Comparison of ENCODE assay signal across 27 cellular contexts in the genomic region with DNA sequence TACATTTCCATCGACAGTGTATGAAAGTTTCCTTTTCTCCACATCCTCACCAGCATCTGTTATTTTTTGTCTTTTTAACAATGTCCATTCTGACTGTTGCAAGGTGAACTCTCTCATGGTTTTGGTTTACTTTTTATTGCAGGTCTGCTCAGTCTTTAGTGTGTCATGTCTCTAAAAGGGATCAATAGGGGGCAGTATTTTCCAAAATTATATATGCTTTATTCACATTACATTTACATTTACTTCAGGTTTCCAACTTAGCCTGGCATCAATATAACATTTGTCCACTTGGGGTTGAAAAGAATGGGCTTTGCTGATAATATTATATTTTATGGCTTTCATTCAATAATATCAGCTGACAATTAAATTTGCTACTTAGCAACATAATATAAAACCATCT.
DNase-seq lines count a peak whose midpoint lies in the region; ATAC-seq, FAIRE-seq and TF ChIP-seq lines count a peak whose summit lies in the region.
"Had no signal": no experiment of that assay in that cellular context is flagged by ENCODE, and none has a peak within 500 bp of the region (broad histone marks: within the 10 kb centered on the region; RNA-seq: fewer than 3 reads in every experiment).

No MANE protein-coding gene starts in this region.

- intact Hi-C loops in sciatic nerve (cut with DNase I) = no loop called here

- H3K79me2 ChIP-seq in astrocyte (ENCODE audit: insufficient read depth, low read length) (no peaks in the 10 kb centered on the region), neural progenitor cell (ENCODE audit: low read depth) (no peaks in the 10 kb centered on the region)

- H3K27ac ChIP-seq in astrocyte (ENCODE audit: low read depth, low read length) = no peak overlapping the region
- H3K27ac ChIP-seq in neural progenitor cell = no peak overlapping the region
- H3K27ac ChIP-seq: HL-60, KMS-11, pancreas, suprapubic skin had no signal

- H3K27me3 Mint-ChIP-seq in astrocyte (ENCODE audit: low read depth, unreplicated experiment) (no peaks in the 10 kb centered on the region), neural progenitor cell (ENCODE audit: insufficient read depth, low read depth) (no peaks in the 10 kb centered on the region)
- H3K27me3 Mint-ChIP-seq in stimulated activated naive B cell treated with anti-CD40 and anti-IgM and Interleukin-4, amounts not matched to agents 10 μg/mL and 1 μg/mL and 100 μg/mL, for 72 hours = no peaks in the 10 kb centered on the region
- H3K27me3 Mint-ChIP-seq: activated CD4-positive, alpha-beta memory T cell treated with anti-CD3 and anti-CD28 coated beads for 36 hours; activated T-helper 17 cell treated with anti-CD3 and anti-CD28 coated beads, Interleukin-2, amount 50 U/mL, for 72 hours; CD4-positive, CD25-positive, alpha-beta regulatory T cell; memory B cell had no signal

- no peaks in the 10 kb centered on the region for H3K4me1 Mint-ChIP-seq in astrocyte (ENCODE audit: low read depth, unreplicated experiment)
- no peaks in the 10 kb centered on the region for H3K4me1 Mint-ChIP-seq in neural progenitor cell
- no peaks in the 10 kb centered on the region for H3K4me1 Mint-ChIP-seq in stimulated activated naive B cell treated with anti-CD40 and anti-IgM and Interleukin-4, amounts not matched to agents 10 μg/mL and 1 μg/mL and 100 μg/mL, for 72 hours
- H3K4me1 Mint-ChIP-seq: activated T-helper 17 cell treated with anti-CD3 and anti-CD28 coated beads, Interleukin-2, amount 50 U/mL, for 72 hours; CD4-positive, CD25-positive, alpha-beta regulatory T cell; immature natural killer cell; memory B cell had no signal

- DNase-seq in DMS53 (lab: John Stamatoyannopoulos, UW) (peak; percentile 6), DMS53 treated with DMSO at 0.1 percent for 48 hours (lab: John Stamatoyannopoulos, UW; ENCODE audit: unreplicated experiment) (no peak), NAMALWA (ENCODE audit: low spot score) (peak; percentile 1), astrocyte (ENCODE audit: low read depth) (no peak), neural progenitor cell (ENCODE audit: low spot score) (no peak), sciatic nerve (ENCODE audit: low spot score) (no peak), RKO (ENCODE audit: low spot score) (no peak)
- DNase-seq in stimulated activated naive B cell treated with anti-CD40 and anti-IgM and Interleukin-4, amounts not matched to agents 10 μg/mL and 1 μg/mL and 100 μg/mL, for 72 hours = no peak
- DNase-seq: activated CD4-positive, alpha-beta memory T cell treated with anti-CD3 and anti-CD28 coated beads for 36 hours; activated CD4-positive, CD25-positive, alpha-beta regulatory T cell treated with anti-CD3 and anti-CD28 coated beads, Interleukin-2, amount 50 U/mL, for 72 hours; activated naive CD4-positive, alpha-beta T cell treated with anti-CD3 and anti-CD28 coated beads, Interleukin-2, amount 50 U/mL, for 16 hours; CD4-positive, CD25-positive, alpha-beta regulatory T cell; immature natural killer cell; NCI-H1436 treated with DMSO at 0.1 percent for 48 hours; NCI-H2171; NCI-H82; pancreas; small intestine; stimulated activated naive CD4-positive, alpha-beta T cell treated with Interleukin-2 at 50 U/mL for 16 hours had no signal

- no peak overlapping the region for H3K4me3 ChIP-seq in astrocyte (ENCODE audit: insufficient read depth, low read depth, low read length)
- H3K4me3 ChIP-seq in neural progenitor cell = no peak overlapping the region
- H3K4me3 ChIP-seq: HAP-1, pancreas, suprapubic skin had no signal

- H3K9me3 Mint-ChIP-seq in astrocyte (ENCODE audit: unreplicated experiment) (no peaks in the 10 kb centered on the region), neural progenitor cell (peaks cover 2% of the 10 kb centered on the region)
- peaks cover 0 to 3% of the 10 kb centered on the region in 2 donors for H3K9me3 Mint-ChIP-seq in stimulated activated naive B cell treated with anti-CD40 and anti-IgM and Interleukin-4, amounts not matched to agents 10 μg/mL and 1 μg/mL and 100 μg/mL, for 72 hours
- H3K9me3 Mint-ChIP-seq: activated T-helper 17 cell treated with anti-CD3 and anti-CD28 coated beads, Interleukin-2, amount 50 U/mL, for 72 hours had no signal

- no peaks in the 10 kb centered on the region for H3K27me3 ChIP-seq in astrocyte (ENCODE audit: insufficient read depth, low read length)
- H3K27me3 ChIP-seq in neural progenitor cell = no peaks in the 10 kb centered on the region
- H3K27me3 ChIP-seq: pancreas, suprapubic skin had no signal

- TF ChIP-seq CTCF in astrocyte (IDR thresholded peaks at IDR 0.05; ENCODE audit: insufficient read depth, low read depth, low read length) (no peak), neural progenitor cell (IDR thresholded peaks at IDR 0.05) (peak; percentile 53)

- H2AFZ ChIP-seq in astrocyte (ENCODE audit: low read depth, low read length) (no peak overlapping the region), neural progenitor cell (replicated peaks) (no peak overlapping the region)

- H3K4me1 ChIP-seq in astrocyte (ENCODE audit: insufficient read depth, low read length) = no peaks in the 10 kb centered on the region
- no peaks in the 10 kb centered on the region for H3K4me1 ChIP-seq in neural progenitor cell
- H3K4me1 ChIP-seq: HAP-1, pancreas, suprapubic skin had no signal

- no peaks in the 10 kb centered on the region for H3F3A ChIP-seq in neural progenitor cell (ENCODE audit: low read depth)

- H3K36me3 ChIP-seq in astrocyte (ENCODE audit: insufficient read depth, low read length) = no peaks in the 10 kb centered on the region
- no peaks in the 10 kb centered on the region for H3K36me3 ChIP-seq in neural progenitor cell
- H3K36me3 ChIP-seq: HAP-1, pancreas, suprapubic skin had no signal

- H3K4me3 Mint-ChIP-seq in astrocyte (ENCODE audit: unreplicated experiment) (no peak overlapping the region), neural progenitor cell (no peak overlapping the region)
- no peak overlapping the region for H3K4me3 Mint-ChIP-seq in stimulated activated naive B cell treated with anti-CD40 and anti-IgM and Interleukin-4, amounts not matched to agents 10 μg/mL and 1 μg/mL and 100 μg/mL, for 72 hours
- H3K4me3 Mint-ChIP-seq: activated CD4-positive, alpha-beta memory T cell treated with anti-CD3 and anti-CD28 coated beads for 36 hours; activated T-helper 17 cell treated with anti-CD3 and anti-CD28 coated beads, Interleukin-2, amount 50 U/mL, for 72 hours; CD4-positive, CD25-positive, alpha-beta regulatory T cell; immature natural killer cell; memory B cell had no signal

- H3K36me3 Mint-ChIP-seq in astrocyte (ENCODE audit: low read depth, unreplicated experiment) = no peaks in the 10 kb centered on the region
- H3K36me3 Mint-ChIP-seq in neural progenitor cell = no peaks in the 10 kb centered on the region
- H3K36me3 Mint-ChIP-seq in stimulated activated naive B cell treated with anti-CD40 and anti-IgM and Interleukin-4, amounts not matched to agents 10 μg/mL and 1 μg/mL and 100 μg/mL, for 72 hours = no peaks in the 10 kb centered on the region
- H3K36me3 Mint-ChIP-seq: activated CD4-positive, alpha-beta memory T cell treated with anti-CD3 and anti-CD28 coated beads for 36 hours; CD4-positive, CD25-positive, alpha-beta regulatory T cell; immature natural killer cell; memory B cell had no signal

- H4K20me1 ChIP-seq in astrocyte (ENCODE audit: insufficient read depth, low read length) = no peaks in the 10 kb centered on the region
- H4K20me1 ChIP-seq in neural progenitor cell (ENCODE audit: low read depth) = no peaks in the 10 kb centered on the region

- peak; percentile 26 for FAIRE-seq in astrocyte (lab: Jason Lieb, UNC)
- FAIRE-seq: bronchial epithelial cell, D721Med, pancreas, small intestine had no signal

- no peak overlapping the region for H3K27ac Mint-ChIP-seq in astrocyte (ENCODE audit: unreplicated experiment)
- no peak overlapping the region for H3K27ac Mint-ChIP-seq in neural progenitor cell
- H3K27ac Mint-ChIP-seq in stimulated activated naive B cell treated with anti-CD40 and anti-IgM and Interleukin-4, amounts not matched to agents 10 μg/mL and 1 μg/mL and 100 μg/mL, for 72 hours = no peak overlapping the region
- H3K27ac Mint-ChIP-seq: activated CD4-positive, alpha-beta memory T cell treated with anti-CD3 and anti-CD28 coated beads for 36 hours; activated T-helper 17 cell treated with anti-CD3 and anti-CD28 coated beads, Interleukin-2, amount 50 U/mL, for 72 hours; CD4-positive, CD25-positive, alpha-beta regulatory T cell; immature natural killer cell; memory B cell had no signal

- H3K9ac ChIP-seq in astrocyte (ENCODE audit: low read length) (no peak overlapping the region), neural progenitor cell (no peak overlapping the region)
- H3K9ac ChIP-seq: KMS-11 had no signal

- no peak for ATAC-seq in stimulated activated naive B cell treated with anti-CD40 and anti-IgM and Interleukin-4, amounts not matched to agents 10 μg/mL and 1 μg/mL and 100 μg/mL, for 72 hours (replicated peaks)
- ATAC-seq in sciatic nerve = no peak
- ATAC-seq: activated T-helper 17 cell treated with anti-CD3 and anti-CD28 coated beads, Interleukin-2, amount 50 U/mL, for 72 hours; pancreas had no signal

- H3K9me3 ChIP-seq in astrocyte (ENCODE audit: insufficient read depth, low read depth, low read length) (no peaks in the 10 kb centered on the region), neural progenitor cell (ENCODE audit: low read depth) (no peaks in the 10 kb centered on the region)
- H3K9me3 ChIP-seq: HAP-1, pancreas, suprapubic skin had no signal

- no peak overlapping the region for H3K4me2 ChIP-seq in astrocyte (ENCODE audit: low read length)
- H3K4me2 ChIP-seq in neural progenitor cell = no peak overlapping the region
- H3K4me2 ChIP-seq: KMS-11 had no signal

Comparison
In these comparisons a context has a peak if more than half of its experiments do, and no peak if none do; other contexts are left out.
1. DNase-seq: peak in DMS53 (single experiment) and NAMALWA (single experiment); none in DMS53 treated with DMSO at 0.1 percent for 48 hours (single experiment), astrocyte (single experiment), neural progenitor cell (single experiment), stimulated activated naive B cell treated with anti-CD40 and anti-IgM and Interleukin-4, amounts not matched to agents 10 μg/mL and 1 μg/mL and 100 μg/mL, for 72 hours (single experiment), sciatic nerve (single experiment) and RKO (single experiment).